Comparison of ENCODE assay signal across 2 cellular contexts in the genomic region with DNA sequence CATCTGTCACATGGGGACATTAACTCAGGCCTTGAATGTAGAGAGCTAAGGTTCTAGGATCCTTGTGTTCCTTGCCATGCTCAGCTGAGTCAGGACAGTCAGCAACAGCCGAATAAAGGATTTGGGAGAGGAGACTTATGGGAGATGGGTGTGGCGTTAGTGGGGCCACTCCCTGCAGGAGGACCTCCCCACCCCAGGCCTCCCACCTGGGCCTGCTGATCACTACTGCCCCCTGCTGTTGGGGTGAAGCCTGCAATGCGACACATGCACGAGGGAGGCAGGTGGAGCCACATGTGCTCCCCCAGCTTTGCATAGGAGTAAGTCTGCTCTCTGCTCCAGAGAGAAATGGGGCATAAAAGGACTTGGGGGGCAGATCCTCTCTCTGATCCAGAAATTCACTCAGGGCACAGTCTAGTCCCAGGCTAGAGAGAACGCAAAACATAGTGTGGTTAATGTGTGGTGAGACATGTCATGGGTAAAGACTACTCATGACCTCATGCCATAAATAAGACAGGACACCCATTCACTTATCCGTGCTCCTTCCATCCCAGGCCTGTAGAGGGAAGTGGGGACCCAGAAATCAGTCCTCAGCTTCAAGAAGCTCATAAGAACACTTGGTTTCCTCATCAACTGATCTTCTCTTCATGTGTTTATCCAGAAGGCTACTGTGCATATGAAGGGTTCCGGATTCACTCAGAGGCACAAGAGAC.
TF ChIP-seq lines count a peak whose summit lies in the region.

No MANE protein-coding gene starts in this region.

TF ChIP-seq in IMR-90, 13 proteins besides CTCF, POLR2A, EP300 and RAD21:
- TF ChIP-seq BHLHE40 (IDR thresholded peaks at IDR 0.05; ENCODE audit: low read depth, low read length) = no peak

TF ChIP-seq in K562, 482 proteins besides CTCF, POLR2A, EP300 and RAD21 (continues in another document):
- TF ChIP-seq, protein P1, sequence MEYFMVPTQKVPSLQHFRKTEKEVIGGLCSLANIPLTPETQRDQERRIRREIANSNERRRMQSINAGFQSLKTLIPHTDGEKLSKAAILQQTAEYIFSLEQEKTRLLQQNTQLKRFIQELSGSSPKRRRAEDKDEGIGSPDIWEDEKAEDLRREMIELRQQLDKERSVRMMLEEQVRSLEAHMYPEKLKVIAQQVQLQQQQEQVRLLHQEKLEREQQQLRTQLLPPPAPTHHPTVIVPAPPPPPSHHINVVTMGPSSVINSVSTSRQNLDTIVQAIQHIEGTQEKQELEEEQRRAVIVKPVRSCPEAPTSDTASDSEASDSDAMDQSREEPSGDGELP (CRISPR knock-in tag; IDR thresholded peaks at IDR 0.05; ENCODE audit: borderline replicate concordance) = peak; percentile 90
- TF ChIP-seq FOXP1 (CRISPR knock-in tag; IDR thresholded peaks at IDR 0.05) (peak; percentile 22; the same call in 1 of the 2 replicates), MYC (IDR thresholded peaks at IDR 0.05; ENCODE audit: low read depth, low read length) (peak; percentile 93), MYC (CRISPR knock-in tag; IDR thresholded peaks at IDR 0.05; ENCODE audit: borderline replicate concordance, low read depth) (no peak), CREB1 (IDR thresholded peaks at IDR 0.05) (no peak), CREB1 (CRISPR knock-in tag; IDR thresholded peaks at IDR 0.05) (0 out of 2 replicates have a peak, but pooled peaks have one; percentile 32), ATF1 (CRISPR knock-in tag; IDR thresholded peaks at IDR 0.05) (no peak), ATF1 (tag; IDR thresholded peaks at IDR 0.05) (0 out of 2 replicates have a peak, but pooled peaks have one; percentile 32), EHMT2 (IDR thresholded peaks at IDR 0.05) (0 out of 2 replicates have a peak, but pooled peaks have one; percentile 2), KLF13 (tag; IDR thresholded peaks at IDR 0.05; ENCODE audit: borderline replicate concordance, low read depth) (no peak), CBX3 (IDR thresholded peaks at IDR 0.05; ENCODE audit: borderline replicate concordance in 1 of 2, low read length in 2 of 2) (0 out of 3 replicates have a peak, but pooled peaks of 1 of the 2 experiments have one; percentile 24), GABPB1 (CRISPR knock-in tag; IDR thresholded peaks at IDR 0.05) (0 out of 2 replicates have a peak, but pooled peaks have one; percentile 18), ARID1B (IDR thresholded peaks at IDR 0.05) (no peak), PBX2 (CRISPR knock-in tag; IDR thresholded peaks at IDR 0.05; ENCODE audit: low read depth) (no peak), PBX2 (tag; conservative IDR thresholded peaks at IDR 0.05; ENCODE audit: low read depth) (no peak), E2F6 (IDR thresholded peaks at IDR 0.05; ENCODE audit: borderline replicate concordance in 1 of 2, extremely low read depth in 1 of 2, insufficient read depth in 1 of 2, insufficient read length in 1 of 2, low read depth in 1 of 2, low read length in 1 of 2, poor library complexity in 1 of 2, severe bottlenecking in 1 of 2) (peak; percentile 37 to 89), CTBP1 (IDR thresholded peaks at IDR 0.05; ENCODE audit: borderline replicate concordance) (peak; percentile 38; the same call in 1 of the 2 replicates), ZNF444 (CRISPR knock-in tag; IDR thresholded peaks at IDR 0.05) (no peak), IRF2 (CRISPR knock-in tag; IDR thresholded peaks at IDR 0.05) (no peak), CCAR2 (IDR thresholded peaks at IDR 0.05; ENCODE audit: low read depth, low read length) (no peak), SP1 (CRISPR knock-in tag; IDR thresholded peaks at IDR 0.05) (peak; percentile 57; the same call in 1 of the 2 replicates), ZBTB2 (IDR thresholded peaks at IDR 0.05) (no peak), ZBTB49 (CRISPR knock-in tag; IDR thresholded peaks at IDR 0.05; ENCODE audit: borderline replicate concordance) (0 out of 2 replicates have a peak, but pooled peaks have one; percentile 40), ZNF431 (CRISPR knock-in tag; IDR thresholded peaks at IDR 0.05) (0 out of 2 replicates have a peak, but pooled peaks have one; percentile 59), CXXC5 (CRISPR knock-in tag; IDR thresholded peaks at IDR 0.05) (no peak), CAMTA2 (CRISPR knock-in tag; conservative IDR thresholded peaks at IDR 0.05) (no peak), SRSF1 (IDR thresholded peaks at IDR 0.05; ENCODE audit: low read depth, low read length) (no peak)
- TF ChIP-seq, protein P2, sequence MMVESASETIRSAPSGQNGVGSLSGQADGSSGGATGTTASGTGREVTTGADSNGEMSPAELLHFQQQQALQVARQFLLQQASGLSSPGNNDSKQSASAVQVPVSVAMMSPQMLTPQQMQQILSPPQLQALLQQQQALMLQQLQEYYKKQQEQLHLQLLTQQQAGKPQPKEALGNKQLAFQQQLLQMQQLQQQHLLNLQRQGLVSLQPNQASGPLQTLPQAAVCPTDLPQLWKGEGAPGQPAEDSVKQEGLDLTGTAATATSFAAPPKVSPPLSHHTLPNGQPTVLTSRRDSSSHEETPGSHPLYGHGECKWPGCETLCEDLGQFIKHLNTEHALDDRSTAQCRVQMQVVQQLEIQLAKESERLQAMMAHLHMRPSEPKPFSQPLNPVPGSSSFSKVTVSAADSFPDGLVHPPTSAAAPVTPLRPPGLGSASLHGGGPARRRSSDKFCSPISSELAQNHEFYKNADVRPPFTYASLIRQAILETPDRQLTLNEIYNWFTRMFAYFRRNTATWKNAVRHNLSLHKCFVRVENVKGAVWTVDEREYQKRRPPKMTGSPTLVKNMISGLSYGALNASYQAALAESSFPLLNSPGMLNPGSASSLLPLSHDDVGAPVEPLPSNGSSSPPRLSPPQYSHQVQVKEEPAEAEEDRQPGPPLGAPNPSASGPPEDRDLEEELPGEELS (CRISPR knock-in tag; IDR thresholded peaks at IDR 0.05; ENCODE audit: borderline replicate concordance) = peak; percentile 90
- TF ChIP-seq, protein P3, sequence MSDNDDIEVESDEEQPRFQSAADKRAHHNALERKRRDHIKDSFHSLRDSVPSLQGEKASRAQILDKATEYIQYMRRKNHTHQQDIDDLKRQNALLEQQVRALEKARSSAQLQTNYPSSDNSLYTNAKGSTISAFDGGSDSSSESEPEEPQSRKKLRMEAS (CRISPR knock-in tag; IDR thresholded peaks at IDR 0.05) = peak; percentile 97
- TF ChIP-seq, protein P4, sequence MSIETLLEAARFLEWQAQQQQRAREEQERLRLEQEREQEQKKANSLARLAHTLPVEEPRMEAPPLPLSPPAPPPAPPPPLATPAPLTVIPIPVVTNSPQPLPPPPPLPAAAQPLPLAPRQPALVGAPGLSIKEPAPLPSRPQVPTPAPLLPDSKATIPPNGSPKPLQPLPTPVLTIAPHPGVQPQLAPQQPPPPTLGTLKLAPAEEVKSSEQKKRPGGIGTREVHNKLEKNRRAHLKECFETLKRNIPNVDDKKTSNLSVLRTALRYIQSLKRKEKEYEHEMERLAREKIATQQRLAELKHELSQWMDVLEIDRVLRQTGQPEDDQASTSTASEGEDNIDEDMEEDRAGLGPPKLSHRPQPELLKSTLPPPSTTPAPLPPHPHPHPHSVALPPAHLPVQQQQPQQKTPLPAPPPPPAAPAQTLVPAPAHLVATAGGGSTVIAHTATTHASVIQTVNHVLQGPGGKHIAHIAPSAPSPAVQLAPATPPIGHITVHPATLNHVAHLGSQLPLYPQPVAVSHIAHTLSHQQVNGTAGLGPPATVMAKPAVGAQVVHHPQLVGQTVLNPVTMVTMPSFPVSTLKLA (conservative IDR thresholded peaks at IDR 0.05) = peak; percentile 53 to 66; a peak in 3 of 4 replicates
- TF ChIP-seq, protein P5, sequence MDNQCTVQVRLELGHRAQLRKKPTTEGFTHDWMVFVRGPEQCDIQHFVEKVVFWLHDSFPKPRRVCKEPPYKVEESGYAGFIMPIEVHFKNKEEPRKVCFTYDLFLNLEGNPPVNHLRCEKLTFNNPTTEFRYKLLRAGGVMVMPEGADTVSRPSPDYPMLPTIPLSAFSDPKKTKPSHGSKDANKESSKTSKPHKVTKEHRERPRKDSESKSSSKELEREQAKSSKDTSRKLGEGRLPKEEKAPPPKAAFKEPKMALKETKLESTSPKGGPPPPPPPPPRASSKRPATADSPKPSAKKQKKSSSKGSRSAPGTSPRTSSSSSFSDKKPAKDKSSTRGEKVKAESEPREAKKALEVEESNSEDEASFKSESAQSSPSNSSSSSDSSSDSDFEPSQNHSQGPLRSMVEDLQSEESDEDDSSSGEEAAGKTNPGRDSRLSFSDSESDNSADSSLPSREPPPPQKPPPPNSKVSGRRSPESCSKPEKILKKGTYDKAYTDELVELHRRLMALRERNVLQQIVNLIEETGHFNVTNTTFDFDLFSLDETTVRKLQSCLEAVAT (IDR thresholded peaks at IDR 0.05) = peak in 1 of 2 experiments; percentile 82; a peak in 2 of 4 replicates
